8 cellular contexts compared by ENCODE assay signal in the genomic region with DNA sequence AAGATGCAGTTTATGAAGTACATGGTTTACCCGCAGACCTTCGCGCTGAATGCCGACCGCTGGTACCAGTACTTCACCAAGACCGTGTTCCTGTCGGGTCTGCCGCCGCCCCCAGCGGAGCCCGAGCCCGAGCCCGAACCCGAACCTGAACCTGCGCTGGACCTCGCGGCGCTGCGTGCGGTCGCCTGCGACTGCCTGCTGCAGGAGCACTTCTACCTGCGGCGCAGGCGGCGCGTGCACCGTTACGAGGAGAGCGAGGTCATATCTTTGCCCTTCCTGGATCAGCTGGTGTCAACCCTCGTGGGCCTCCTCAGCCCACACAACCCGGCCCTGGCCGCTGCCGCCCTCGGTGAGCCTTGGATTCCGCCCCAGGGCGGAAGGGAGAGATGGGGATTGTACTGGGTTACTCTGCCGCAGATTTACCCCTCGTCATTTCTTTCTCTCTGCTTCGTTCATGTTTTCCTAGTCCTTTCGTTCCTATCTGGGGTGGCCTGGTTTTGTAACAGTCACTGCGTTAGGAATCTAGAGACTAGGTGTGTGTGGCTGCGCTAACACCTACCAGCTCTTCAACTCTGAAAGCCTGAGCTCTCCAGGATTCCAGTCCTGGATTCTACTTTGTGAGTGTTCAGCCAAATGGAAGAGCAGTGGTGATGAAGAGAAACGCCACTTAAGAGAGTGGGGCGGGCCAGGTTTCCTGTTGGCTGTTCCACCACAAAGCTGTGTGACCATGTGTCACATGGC. TPM values are rescaled to one million over a fixed set of nuclear protein-coding genes. Genes with fewer than 3 reads are reported as not detected.
A peak's percentile ranks its signal among the peaks of the same experiment; 100 is the strongest.
DNase-seq lines count a peak whose midpoint lies in the region; ATAC-seq and TF ChIP-seq lines count a peak whose summit lies in the region.

No MANE protein-coding gene starts in this region.

- no peak for TF ChIP-seq CTCF in RWPE2 (IDR thresholded peaks at IDR 0.05; ENCODE audit: poor library complexity, severe bottlenecking)

- peak overlapping the region; percentile 85 for H3K4me3 ChIP-seq in RWPE2 (ENCODE audit: severe bottlenecking)
- H3K4me3 ChIP-seq in urinary bladder (ENCODE audit: low read depth, low read length), result peak overlapping the region; percentile 91

- ATAC-seq in GM21717 (IDR thresholded peaks at IDR 0.05; ENCODE audit: unreplicated experiment) (peak; percentile 39), RWPE2 (ENCODE audit: low read depth) (peak; percentile 44)

- H3K4me1 Mint-ChIP-seq in activated naive CD8-positive, alpha-beta T cell treated with anti-CD3 and anti-CD28 coated beads for 36 hours, result peaks cover 26% of the 10 kb centered on the region

- peak overlapping the region; percentile 97 for H3K4me3 Mint-ChIP-seq in activated naive CD8-positive, alpha-beta T cell treated with anti-CD3 and anti-CD28 coated beads for 36 hours

- H3K27ac ChIP-seq in RWPE2 (ENCODE audit: poor library complexity, severe bottlenecking) (peak overlapping the region; percentile 47), urinary bladder (ENCODE audit: low read depth) (peak overlapping the region; percentile 60)

- no peaks in the 10 kb centered on the region for H3K27me3 Mint-ChIP-seq in activated naive CD8-positive, alpha-beta T cell treated with anti-CD3 and anti-CD28 coated beads for 36 hours

- H3K27me3 ChIP-seq in RWPE2 (ENCODE audit: insufficient read depth, poor library complexity, severe bottlenecking), result no peaks in the 10 kb centered on the region

- H3K9me3 Mint-ChIP-seq in activated naive CD8-positive, alpha-beta T cell treated with anti-CD3 and anti-CD28 coated beads for 36 hours, result no peaks in the 10 kb centered on the region

- H3K4me1 ChIP-seq in RWPE2 (ENCODE audit: insufficient read depth, poor library complexity, severe bottlenecking) (peaks cover 32% of the 10 kb centered on the region), urinary bladder (ENCODE audit: insufficient read depth) (no peaks in the 10 kb centered on the region)

- DNase-seq in Daoy (ENCODE audit: low read depth) (peak; percentile 66), RWPE2 (ENCODE audit: low spot score) (peak; percentile 51), cardiac septum (ENCODE audit: low spot score) (peak; percentile 81), posterior cingulate gyrus (peak; percentile 28 to 92 (median 43))
- peak; percentile 54 for DNase-seq in activated naive CD8-positive, alpha-beta T cell treated with anti-CD3 and anti-CD28 coated beads for 36 hours

- intact Hi-C loops in cardiac septum (cut with DNase I) (no loop called here), posterior cingulate gyrus (cut with DNase I) (no loop called here)

- WGBS in urinary bladder, result under 1% methylated on average over 45 of the region's 45 CpGs

- peaks cover 20% of the 10 kb centered on the region for H3K36me3 Mint-ChIP-seq in activated naive CD8-positive, alpha-beta T cell treated with anti-CD3 and anti-CD28 coated beads for 36 hours

- TF ChIP-seq RAD21 in Ishikawa (IDR thresholded peaks at IDR 0.05; ENCODE audit: low read depth), result no peak

- peaks cover 49% of the 10 kb centered on the region for H3K36me3 ChIP-seq in RWPE2 (ENCODE audit: low read depth)
- H3K36me3 ChIP-seq in urinary bladder (ENCODE audit: insufficient read depth), result no peaks in the 10 kb centered on the region

- H3K27ac Mint-ChIP-seq in activated naive CD8-positive, alpha-beta T cell treated with anti-CD3 and anti-CD28 coated beads for 36 hours, result peak overlapping the region; percentile 98

- TF ChIP-seq EP300 in Ishikawa (IDR thresholded peaks at IDR 0.05; ENCODE audit: borderline replicate concordance), result 0 out of 2 replicates have a peak, but pooled peaks have one; percentile 7

- no peaks in the 10 kb centered on the region for H3K9me3 ChIP-seq in RWPE2 (ENCODE audit: severe bottlenecking)

TF ChIP-seq in Ishikawa, 13 proteins besides CTCF, POLR2A, EP300 and RAD21:
- TF ChIP-seq YY1 (IDR thresholded peaks at IDR 0.05; ENCODE audit: low read depth) (no peak), CEBPB (IDR thresholded peaks at IDR 0.05) (no peak), TCF12 (IDR thresholded peaks at IDR 0.05; ENCODE audit: low read depth) (no peak), NFIC (IDR thresholded peaks at IDR 0.05) (no peak), CREB1 (IDR thresholded peaks at IDR 0.05; ENCODE audit: low read depth) (no peak), EGR1 (IDR thresholded peaks at IDR 0.05) (no peak)
- TF ChIP-seq, protein P1, sequence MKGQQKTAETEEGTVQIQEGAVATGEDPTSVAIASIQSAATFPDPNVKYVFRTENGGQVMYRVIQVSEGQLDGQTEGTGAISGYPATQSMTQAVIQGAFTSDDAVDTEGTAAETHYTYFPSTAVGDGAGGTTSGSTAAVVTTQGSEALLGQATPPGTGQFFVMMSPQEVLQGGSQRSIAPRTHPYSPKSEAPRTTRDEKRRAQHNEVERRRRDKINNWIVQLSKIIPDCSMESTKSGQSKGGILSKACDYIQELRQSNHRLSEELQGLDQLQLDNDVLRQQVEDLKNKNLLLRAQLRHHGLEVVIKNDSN (IDR thresholded peaks at IDR 0.05), result peak; percentile 50; the same call in 1 of the 2 replicates
- TF ChIP-seq, protein P2, sequence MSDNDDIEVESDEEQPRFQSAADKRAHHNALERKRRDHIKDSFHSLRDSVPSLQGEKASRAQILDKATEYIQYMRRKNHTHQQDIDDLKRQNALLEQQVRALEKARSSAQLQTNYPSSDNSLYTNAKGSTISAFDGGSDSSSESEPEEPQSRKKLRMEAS (IDR thresholded peaks at IDR 0.05), result 0 out of 2 replicates have a peak, but pooled peaks have one; percentile 30

RNA-seq across cellular contexts. Expression of a gene that starts 0.6 kb away (rescaled TPM):
- 48.5 and 54.9 TPM in 2 replicates for total RNA-seq in Daoy (2014; rRNA removed; shearing (Covaris generic))
- total RNA-seq in activated naive CD8-positive, alpha-beta T cell treated with anti-CD3 and anti-CD28 coated beads for 36 hours, result 10 to 100 TPM; 72.3 to 76.1 TPM
- total RNA-seq in cardiac septum (70.2 TPM), urinary bladder (122 TPM)
- polyA plus RNA-seq in urinary bladder, result 29.7 TPM

Comparison
In these comparisons a context has a peak if more than half of its experiments do, and no peak if none do; other contexts are left out.
1. Peak in every context shown above with its lines: DNase-seq, ATAC-seq, H3K4me3 ChIP-seq and H3K27ac ChIP-seq.